Comparison of ENCODE assay signal across 12 cellular contexts in genomic region chr10:129962092-129962494, GRCh38. TPM values are rescaled to one million over a fixed set of nuclear protein-coding genes. Genes with fewer than 3 reads are reported as not detected.
A peak's percentile ranks its signal among the peaks of the same experiment; 100 is the strongest.
DNase-seq lines count a peak whose midpoint lies in the region; ATAC-seq, FAIRE-seq and TF ChIP-seq lines count a peak whose summit lies in the region.
"Had no signal": no experiment of that assay in that cellular context is flagged by ENCODE, and none has a peak within 500 bp of the region (broad histone marks: within the 10 kb centered on the region; RNA-seq: fewer than 3 reads in every experiment).

No MANE protein-coding gene starts in this region.

- POLR2A ChIA-PET in CD4-positive, alpha-beta memory T cell (lab: Charles Lee; ENCODE audit: partially characterized antibody), result no interaction called here

- peak overlapping the region in 7 of 8 donors; percentile 16 to 85 (median 58) for H3K4me3 Mint-ChIP-seq in CD4-positive, alpha-beta memory T cell

- no peak for TF ChIP-seq POLR2A in H54 (IDR thresholded peaks at IDR 0.05; ENCODE audit: low read depth, low read length)

- intact Hi-C loops in CD4-positive, alpha-beta memory T cell (cut with micrococcal nuclease), result loop anchor here (5.0 to 10.0 kb wide), 2 partner anchors 150 to 927 kb away; partner anchors contain the start of gene C10orf143

- H3K36me3 Mint-ChIP-seq in CD4-positive, alpha-beta memory T cell, result no peaks in the 10 kb centered on the region

- ATAC-seq in GM21390 (IDR thresholded peaks at IDR 0.05; ENCODE audit: unreplicated experiment) (no peak), GM18502 (IDR thresholded peaks at IDR 0.05; ENCODE audit: poor library complexity, unreplicated experiment) (no peak)

- H3K27ac Mint-ChIP-seq in CD4-positive, alpha-beta memory T cell, result peak overlapping the region in 2 of 7 donors; percentile 41 to 55

- DNase-seq in CD4-positive, alpha-beta memory T cell, result no peak
- DNase-seq in H54 (ENCODE audit: insufficient read length, low spot score) (peak; percentile 22), coronary artery (ENCODE audit: low spot score) (no peak), hippocampal formation (lab: John Stamatoyannopoulos, UW) (no peak), D721Med (ENCODE audit: insufficient read length, low spot score) (no peak)
- DNase-seq: SW 1271 had no signal

- no peak overlapping the region for H3K4me3 ChIP-seq in CD4-positive, alpha-beta memory T cell (ENCODE audit: low read length in 2 of 2)
- peak overlapping the region; percentile 88 for H3K4me3 ChIP-seq in coronary artery
- peak overlapping the region; percentile 52 for H3K4me3 ChIP-seq in neuron (ENCODE audit: low read length)

- no peak overlapping the region for H3K27ac ChIP-seq in CD4-positive, alpha-beta memory T cell (ENCODE audit: low read depth, low read length)
- peak overlapping the region in 1 of 2 donors; percentile 53 for H3K27ac ChIP-seq in coronary artery

- no peaks in the 10 kb centered on the region for H3K36me3 ChIP-seq in CD4-positive, alpha-beta memory T cell (ENCODE audit: insufficient read depth, low read length)
- H3K36me3 ChIP-seq in neuron (ENCODE audit: insufficient read depth, low read length), result no peaks in the 10 kb centered on the region

- H3K4me1 Mint-ChIP-seq in CD4-positive, alpha-beta memory T cell, result peaks cover 13 to 49% (median 27%) of the 10 kb centered on the region in 4 donors

- peaks cover 41% of the 10 kb centered on the region for H3K27me3 ChIP-seq in CD4-positive, alpha-beta memory T cell (ENCODE audit: insufficient read depth, low read length)
- H3K27me3 ChIP-seq in neuron (ENCODE audit: insufficient read depth, low read length), result peaks cover 81% of the 10 kb centered on the region

- no peak overlapping the region for H2AFZ ChIP-seq in neuron (ENCODE audit: low read depth, low read length)

- peaks cover 49 to 53% of the 10 kb centered on the region in 2 donors for H3K27me3 Mint-ChIP-seq in CD4-positive, alpha-beta memory T cell

- H3K9me3 Mint-ChIP-seq in CD4-positive, alpha-beta memory T cell, result peaks cover 0 to 27% (median 14%) of the 10 kb centered on the region in 8 donors
- H3K9me3 Mint-ChIP-seq: activated T-cell treated with anti-CD3 and anti-CD28 coated beads, Interleukin-2, amount 50 U/mL, for 24 hours had no signal

- H3K9me3 ChIP-seq in CD4-positive, alpha-beta memory T cell (ENCODE audit: control insufficient read depth in 1 of 2, low read length in 2 of 2), result no peaks in the 10 kb centered on the region
- H3K9me3 ChIP-seq in neuron (ENCODE audit: low read length), result no peaks in the 10 kb centered on the region

- no peak for FAIRE-seq in H54 (lab: Jason Lieb, UNC)
- FAIRE-seq in D721Med (lab: Jason Lieb, UNC), result no peak
- FAIRE-seq: G401.6 had no signal

- TF ChIP-seq CTCF in coronary artery (IDR thresholded peaks at IDR 0.05) (no peak), D721Med (IDR thresholded peaks at IDR 0.05; ENCODE audit: insufficient read depth, missing control alignments) (no peak)

- CTCF ChIA-PET in CD4-positive, alpha-beta memory T cell (lab: Charles Lee; ENCODE audit: partially characterized antibody), result no interaction called here

- peaks cover 13% of the 10 kb centered on the region for H3K4me1 ChIP-seq in CD4-positive, alpha-beta memory T cell (ENCODE audit: insufficient read depth, low read length)
- H3K4me1 ChIP-seq in neuron (ENCODE audit: insufficient read depth, low read length), result peaks cover 35% of the 10 kb centered on the region

RNA-seq across cellular contexts. Expression of gene EBF3, which starts 2.0 kb away (rescaled TPM):
- not detected for total RNA-seq in CD4-positive, alpha-beta memory T cell
- not detected for polyA plus RNA-seq in CD4-positive, alpha-beta memory T cell
- total RNA-seq: NCI-H460 had no signal

Comparison
In these comparisons a context has a peak if more than half of its experiments do, and no peak if none do; other contexts are left out.
1. H3K4me3 ChIP-seq: peak in coronary artery (single experiment) and neuron (single experiment); none in CD4-positive, alpha-beta memory T cell (0 of 2).